Comparison of ENCODE assay signal across 21 cellular contexts in genomic region chr1:167148388-167148787, GRCh38. TPM values are rescaled to one million over a fixed set of nuclear protein-coding genes. Genes with fewer than 3 reads are reported as not detected.
"Had no signal": no experiment of that assay in that cellular context is flagged by ENCODE, and none has a peak within 500 bp of the region (broad histone marks: within the 10 kb centered on the region; RNA-seq: fewer than 3 reads in every experiment).

No MANE protein-coding gene starts in this region.

- H3K9me3 ChIP-seq: body of pancreas, psoas muscle, transverse colon had no signal

- H3K27me3 ChIP-seq: body of pancreas, transverse colon had no signal

- H3K36me3 ChIP-seq: transverse colon had no signal

- H3K4me1 ChIP-seq: body of pancreas, psoas muscle, transverse colon had no signal

- DNase-seq: activated CD4-positive, alpha-beta T cell treated with anti-CD3 and anti-CD28 coated beads, Interleukin-2, amount 50 U/mL, for 1 hour; activated naive CD4-positive, alpha-beta T cell treated with anti-CD3 and anti-CD28 coated beads, Interleukin-2, amount 50 U/mL, for 16 hours; body of pancreas; central memory CD4-positive, alpha-beta T cell; effector memory CD4-positive, alpha-beta T cell; hippocampal formation; left colon; naive thymus-derived CD8-positive, alpha-beta T cell; nucleus accumbens; psoas muscle; stimulated activated CD4-positive, alpha-beta T cell treated with anti-CD3 and anti-CD28 coated beads, Interleukin-2, amount 100 ng/mL, for 24 hours; stimulated activated naive B cell treated with anti-CD40 and anti-IgM and Interleukin-4, amounts not matched to agents 10 μg/mL and 1 μg/mL and 100 μg/mL, for 72 hours; T-helper 2 cell; transverse colon had no signal

- ATAC-seq: body of pancreas; left colon; naive thymus-derived CD8-positive, alpha-beta T cell; psoas muscle; sciatic nerve; stimulated activated naive B cell treated with anti-CD40 and anti-IgM and Interleukin-4, amounts not matched to agents 10 μg/mL and 1 μg/mL and 100 μg/mL, for 72 hours had no signal

- H3K27ac ChIP-seq: body of pancreas, coronary artery, psoas muscle, transverse colon had no signal

- H3K4me3 ChIP-seq: body of pancreas, coronary artery, psoas muscle, transverse colon had no signal

RNA-seq across cellular contexts. Expression of gene STYXL2, which starts 54.5 kb away (rescaled TPM):
- total RNA-seq: activated T-helper 2 cell treated with anti-CD3 and anti-CD28 coated beads, Interferon-gamma antibody, Interleukin-2, Interleukin-4, amounts not matched to agents 10 μg/mL and 5 μg/mL and 100 μg/mL, durations not matched to agents 14 hours and 24 hours and 36 hours; body of pancreas; epithelial cell of proximal tubule; glomerular endothelial cell; lung microvascular endothelial cell; mononuclear cell; naive thymus-derived CD8-positive, alpha-beta T cell had no signal
- polyA plus RNA-seq: naive thymus-derived CD8-positive, alpha-beta T cell had no signal

RNA-seq across cellular contexts. Expression of gene GPA33, which starts 58.2 kb away (rescaled TPM):
- total RNA-seq: epithelial cell of proximal tubule, glomerular endothelial cell, lung microvascular endothelial cell, sciatic nerve had no signal
